ENCODE assay signal across 17 cellular contexts in the genomic region with DNA sequence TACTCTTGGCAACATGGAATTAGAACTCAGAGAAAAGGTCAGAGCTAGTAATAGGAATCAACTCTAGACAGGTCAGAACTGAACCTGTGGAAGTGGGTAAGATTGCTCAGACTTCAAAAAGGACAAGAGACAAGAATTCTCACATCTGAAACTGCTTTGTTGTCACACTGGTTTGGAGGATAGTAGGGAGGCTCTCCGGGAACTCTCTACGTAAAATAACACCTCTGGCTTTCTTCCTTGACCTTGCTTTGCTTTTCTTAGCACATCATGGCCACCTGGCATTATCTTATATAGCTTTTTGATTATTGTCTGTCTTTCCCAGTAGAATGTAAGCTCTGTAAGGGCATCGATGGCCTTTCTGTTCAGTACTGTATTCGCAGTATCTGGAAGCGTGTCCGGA.
"Had no signal": no experiment of that assay in that cellular context is flagged by ENCODE, and none has a peak within 500 bp of the region (broad histone marks: within the 10 kb centered on the region; RNA-seq: fewer than 3 reads in every experiment).

No MANE protein-coding gene starts in this region.

- H3K9me3 ChIP-seq: psoas muscle, right lobe of liver, stomach, testis had no signal

- H3K27ac Mint-ChIP-seq: activated CD4-positive, alpha-beta T cell treated with anti-CD3 and anti-CD28 coated beads, Interleukin-2, amount 10 ng/mL, durations not matched to agents 24 days and 14 days; activated CD8-positive, alpha-beta T cell treated with anti-CD3 and anti-CD28 coated beads, Interleukin-2, amount 10 ng/mL, durations not matched to agents 7 days and 5 days; activated naive CD8-positive, alpha-beta T cell treated with anti-CD3 and anti-CD28 coated beads for 36 hours; nephron; WTC11 had no signal

- H3K36me3 Mint-ChIP-seq: brain, WTC11 had no signal

- H3K4me3 Mint-ChIP-seq: activated CD4-positive, alpha-beta T cell treated with anti-CD3 and anti-CD28 coated beads, Interleukin-2, amount 10 ng/mL, durations not matched to agents 24 days and 14 days; activated CD8-positive, alpha-beta T cell treated with anti-CD3 and anti-CD28 coated beads, Interleukin-2, amount 10 ng/mL, durations not matched to agents 7 days and 5 days; activated naive CD8-positive, alpha-beta T cell treated with anti-CD3 and anti-CD28 coated beads for 36 hours; activated T-helper 1 cell treated with anti-CD3 and anti-CD28 coated beads, Interleukin-12 subunit alpha, Interleukin-12 subunit beta, Interleukin-2, Interleukin-4 antibody, amounts not matched to agents 30 ng/mL and 10 ng/mL and 1 ng/mL, durations not matched to agents 14 hours and 24 hours and 36 hours; brain; central memory CD8-positive, alpha-beta T cell; nephron; WTC11 had no signal

- H3K27me3 ChIP-seq: right lobe of liver, stomach, testis had no signal

- H3K4me3 ChIP-seq: psoas muscle, right lobe of liver, stomach, testis had no signal

- H3K4me1 Mint-ChIP-seq: brain, nephron had no signal

- DNase-seq: activated CD4-positive, alpha-beta T cell treated with anti-CD3 and anti-CD28 coated beads, Interleukin-2, amount 10 ng/mL, durations not matched to agents 24 days and 14 days; activated CD8-positive, alpha-beta memory T cell treated with anti-CD3 and anti-CD28 coated beads, Interleukin-2, amount 50 U/mL, for 48 hours; activated CD8-positive, alpha-beta T cell treated with anti-CD3 and anti-CD28 coated beads, Interleukin-2, amount 10 ng/mL, durations not matched to agents 7 days and 5 days; activated naive CD8-positive, alpha-beta T cell treated with anti-CD3 and anti-CD28 coated beads for 36 hours; amygdala; cortex of kidney; effector CD8-positive, alpha-beta T cell; psoas muscle; right lobe of liver; stomach; T-helper 2 cell; testis had no signal

- H3K36me3 ChIP-seq: right lobe of liver, stomach had no signal

- H3K27ac ChIP-seq: psoas muscle, right lobe of liver, testis had no signal

- H3K9me3 Mint-ChIP-seq: activated CD4-positive, alpha-beta T cell treated with anti-CD3 and anti-CD28 coated beads, Interleukin-2, amount 10 ng/mL, durations not matched to agents 24 days and 14 days; activated naive CD8-positive, alpha-beta T cell treated with anti-CD3 and anti-CD28 coated beads for 36 hours; activated T-helper 1 cell treated with anti-CD3 and anti-CD28 coated beads, Interleukin-12 subunit alpha, Interleukin-12 subunit beta, Interleukin-2, Interleukin-4 antibody, amounts not matched to agents 30 ng/mL and 10 ng/mL and 1 ng/mL, durations not matched to agents 14 hours and 24 hours and 36 hours; brain; central memory CD8-positive, alpha-beta T cell; nephron; WTC11 had no signal

- H3K4me1 ChIP-seq: testis had no signal

- H3K27me3 Mint-ChIP-seq: activated CD4-positive, alpha-beta T cell treated with anti-CD3 and anti-CD28 coated beads, Interleukin-2, amount 10 ng/mL, durations not matched to agents 24 days and 14 days; activated naive CD8-positive, alpha-beta T cell treated with anti-CD3 and anti-CD28 coated beads for 36 hours; brain; central memory CD8-positive, alpha-beta T cell had no signal

- ATAC-seq: activated CD8-positive, alpha-beta T cell treated with anti-CD3 and anti-CD28 coated beads, Interleukin-2, amount 10 ng/mL, durations not matched to agents 7 days and 5 days; WTC11 had no signal
